Comparison of ENCODE assay signal across 27 cellular contexts in the genomic region with DNA sequence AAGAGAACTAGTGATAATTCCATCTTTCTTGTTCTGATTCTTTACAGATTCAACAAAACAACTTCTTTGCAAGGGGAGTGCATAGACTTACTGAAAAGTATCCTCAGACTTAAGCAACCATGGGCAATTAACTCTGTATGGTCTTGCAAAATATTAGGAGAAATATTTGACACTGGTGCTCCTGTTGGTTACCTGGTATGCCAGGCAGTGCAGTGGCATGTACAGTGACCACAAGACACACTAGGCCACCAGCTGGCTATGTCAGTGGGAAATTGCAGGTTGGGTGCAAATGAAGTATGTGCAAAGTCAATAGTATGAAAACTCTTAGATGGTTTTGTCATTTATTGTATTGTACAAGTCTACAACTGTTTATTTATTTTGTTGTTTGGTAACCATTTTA. TPM values are rescaled to one million over a fixed set of nuclear protein-coding genes. Genes with fewer than 3 reads are reported as not detected.
DNase-seq lines count a peak whose midpoint lies in the region; TF ChIP-seq lines count a peak whose summit lies in the region.
"Had no signal": no experiment of that assay in that cellular context is flagged by ENCODE, and none has a peak within 500 bp of the region (broad histone marks: within the 10 kb centered on the region; RNA-seq: fewer than 3 reads in every experiment).

No MANE protein-coding gene starts in this region.

- peaks cover 2% of the 10 kb centered on the region; the same call in 1 of the 2 replicates for H3K27me3 Mint-ChIP-seq in HFFc6 (ENCODE audit: insufficient read depth)
- H3K27me3 Mint-ChIP-seq: central memory CD8-positive, alpha-beta T cell; memory B cell; naive B cell; T-cell had no signal

- in situ Hi-C loops in astrocyte of the spinal cord (cut with HindIII; ENCODE audit: low sequenced_read_pairs) = no loop called here

- H3K27ac Mint-ChIP-seq in HFFc6 = peak overlapping the region; percentile 36; the same call in 1 of the 2 replicates
- H3K27ac Mint-ChIP-seq: activated naive CD4-positive, alpha-beta T cell treated with anti-CD3 and anti-CD28 coated beads for 36 hours; memory B cell; naive B cell; T-cell had no signal

- H3K36me3 Mint-ChIP-seq in HFFc6 (ENCODE audit: low read depth) = peaks cover 13% of the 10 kb centered on the region

- no peak overlapping the region for H3K4me3 ChIP-seq in astrocyte of the spinal cord (ENCODE audit: low read depth, low read length)
- H3K4me3 ChIP-seq: A549, BLaER1, ovary, right lobe of liver, stomach had no signal

- TF ChIP-seq CTCF in AG09319 (IDR thresholded peaks at IDR 0.05; ENCODE audit: low read depth, low read length) (no peak), HFFc6 (IDR thresholded peaks at IDR 0.05) (no peak), astrocyte of the spinal cord (IDR thresholded peaks at IDR 0.05; ENCODE audit: low read depth, low read length) (no peak)

- H3K4me3 Mint-ChIP-seq in HFFc6 = no peak overlapping the region
- H3K4me3 Mint-ChIP-seq: activated naive CD4-positive, alpha-beta T cell treated with anti-CD3 and anti-CD28 coated beads for 36 hours; activated T-cell treated with anti-CD3 and anti-CD28 coated beads, Interleukin-2, amount 50 U/mL, for 4 hours; central memory CD8-positive, alpha-beta T cell; memory B cell; T-cell had no signal

- peaks cover 26% of the 10 kb centered on the region for H3K4me1 Mint-ChIP-seq in HFFc6 (ENCODE audit: low read depth)

- DNase-seq in AG09319 (ENCODE audit: extremely low read depth, low read depth) (peak; percentile 73), HFFc6 (peak; percentile 16), astrocyte of the spinal cord (ENCODE audit: low read depth, low spot score) (peak; percentile 29), kidney tubule cell (ENCODE audit: low spot score) (peak; percentile 65), NCI-H524 (lab: John Stamatoyannopoulos, UW) (no peak), RKO (ENCODE audit: low spot score) (no peak), activated gamma-delta T cell (lab: John Stamatoyannopoulos, UW) (no peak), NCI-H345 treated with DMSO at 0.1 percent for 48 hours (lab: John Stamatoyannopoulos, UW; ENCODE audit: unreplicated experiment) (no peak)
- DNase-seq: activated CD8-positive, alpha-beta memory T cell treated with anti-CD3 and anti-CD28 coated beads for 24 hours; activated naive CD4-positive, alpha-beta T cell treated with anti-CD3 and anti-CD28 coated beads for 36 hours; activated T-cell treated with anti-CD3 and anti-CD28 coated beads, Interleukin-2, amount 50 U/mL, for 4 hours; Caco-2; GDM1; naive B cell; NCI-H187; NCI-H226; NCI-H82; ovary; right lobe of liver; SIG-M5; stimulated activated CD4-positive, alpha-beta T cell treated with anti-CD3 and anti-CD28 coated beads, Interleukin-15, amount 100 ng/mL, for 24 hours; stomach; T-cell had no signal

- no peaks in the 10 kb centered on the region for H3K9me3 Mint-ChIP-seq in HFFc6
- H3K9me3 Mint-ChIP-seq: activated naive CD4-positive, alpha-beta T cell treated with anti-CD3 and anti-CD28 coated beads for 36 hours; activated T-cell treated with anti-CD3 and anti-CD28 coated beads, Interleukin-2, amount 50 U/mL, for 4 hours; central memory CD8-positive, alpha-beta T cell; memory B cell; naive B cell; T-cell had no signal

RNA-seq across cellular contexts. Expression of a gene that starts 34.5 kb away (rescaled TPM):
- total RNA-seq in HFFc6 (2021; fragmentation: NEBNext Ultra II Directional; extraction: Animal tissue kit (Norgen Biotek cat#: 25700)) = 10 to 100 TPM; 45.2 to 55.7 (median 49.6) TPM

Comparison
In these comparisons a context has a peak if more than half of its experiments do, and no peak if none do; other contexts are left out.
1. DNase-seq: peak in AG09319 (single experiment), HFFc6 (single experiment), astrocyte of the spinal cord (single experiment) and kidney tubule cell (single experiment); none in NCI-H524 (0 of 2), RKO (single experiment), activated gamma-delta T cell (single experiment) and NCI-H345 treated with DMSO at 0.1 percent for 48 hours (single experiment).